22 cellular contexts compared by ENCODE assay signal in the genomic region with DNA sequence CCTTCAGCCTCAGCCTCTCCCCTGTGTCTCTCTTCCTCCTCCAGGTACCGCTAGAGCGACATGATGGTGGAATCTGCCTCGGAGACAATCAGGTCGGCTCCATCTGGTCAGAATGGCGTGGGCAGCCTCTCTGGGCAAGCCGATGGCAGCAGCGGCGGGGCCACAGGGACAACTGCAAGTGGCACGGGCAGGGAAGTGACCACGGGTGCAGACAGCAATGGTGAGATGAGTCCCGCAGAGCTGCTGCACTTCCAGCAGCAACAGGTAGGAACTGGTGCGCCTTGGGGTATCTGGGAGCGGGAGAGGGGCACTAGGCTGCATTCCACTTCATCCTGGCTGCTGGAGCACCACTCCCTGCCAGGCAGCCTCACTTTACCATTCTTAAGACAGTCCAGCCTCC.
"Had no signal": no experiment of that assay in that cellular context is flagged by ENCODE, and none has a peak within 500 bp of the region (broad histone marks: within the 10 kb centered on the region; RNA-seq: fewer than 3 reads in every experiment).

No MANE protein-coding gene starts in this region.

- ATAC-seq: Panc1, PC-3 had no signal

- H3K9ac ChIP-seq: SK-N-SH had no signal

- H3K36me3 ChIP-seq: MG63 had no signal

- H3K27me3 ChIP-seq: MG63 had no signal

- DNase-seq: IMR-90, Karpas-422, KG1, MG63, NCI-H1092 treated with DMSO at 0.1 percent for 48 hours, NCI-H1436, NCI-H187, NCI-H2029, NCI-H2081 treated with DMSO at 0.1 percent for 48 hours, NCI-H2171, NCI-H226, NCI-H446, NCI-H510A, NCI-H524 treated with DMSO at 0.1 percent for 48 hours, NCI-H69, NCI-H774, PC-3, SHP77, SK-N-SH had no signal

- H3K4me2 ChIP-seq: SK-N-SH had no signal

- H3K4me3 ChIP-seq: MG63 had no signal

- H3K27ac ChIP-seq: HL-60, RWPE1 had no signal

- H3K9me3 ChIP-seq: MG63, SK-N-SH had no signal
